In genomic region chr10:98382691-98383101, GRCh38 we compare ENCODE assay signal across 17 cellular contexts.
"Had no signal": no experiment of that assay in that cellular context is flagged by ENCODE, and none has a peak within 500 bp of the region (broad histone marks: within the 10 kb centered on the region; RNA-seq: fewer than 3 reads in every experiment).

No MANE protein-coding gene starts in this region.

- H3K4me2 ChIP-seq: hepatocyte had no signal

- H3K4me1 ChIP-seq: colonic mucosa, left ventricle myocardium inferior had no signal

- H3K27ac ChIP-seq: colonic mucosa, hepatocyte, left ventricle myocardium inferior, ovary, tibial nerve had no signal

- ATAC-seq: activated CD4-positive, CD25-positive, alpha-beta regulatory T cell treated with anti-CD3 and anti-CD28 coated beads, Interleukin-2, amount 50 U/mL, for 24 hours; activated T-helper 17 cell treated with anti-CD3 and anti-CD28 coated beads, Interleukin-2, amount 50 U/mL, for 72 hours; esophagus mucosa had no signal

- H3K27ac Mint-ChIP-seq: activated naive CD4-positive, alpha-beta T cell treated with anti-CD3 and anti-CD28 coated beads, Interleukin-2, amount 10 ng/mL, durations not matched to agents 7 days and 5 days; activated T-helper 17 cell treated with anti-CD3 and anti-CD28 coated beads, Interleukin-2, amount 50 U/mL, for 72 hours; memory B cell; T-helper 2 cell treated with Interferon-gamma antibody and Interleukin-4, amounts not matched to agents 5 μg/mL and 100 μg/mL, for 36 hours had no signal

- H3K27me3 ChIP-seq: colonic mucosa, hepatocyte, ovary, tibial nerve had no signal

- H3K36me3 ChIP-seq: colonic mucosa, ovary had no signal

- H3K27me3 Mint-ChIP-seq: activated naive CD4-positive, alpha-beta T cell treated with anti-CD3 and anti-CD28 coated beads, Interleukin-2, amount 10 ng/mL, durations not matched to agents 7 days and 5 days; activated T-helper 17 cell treated with anti-CD3 and anti-CD28 coated beads, Interleukin-2, amount 50 U/mL, for 72 hours had no signal

- H3K9me3 ChIP-seq: colonic mucosa, ovary had no signal

- DNase-seq: activated naive CD4-positive, alpha-beta T cell treated with anti-CD3 and anti-CD28 coated beads, Interleukin-2, amount 10 ng/mL, durations not matched to agents 7 days and 5 days; activated T-cell treated with anti-CD3 and anti-CD28 coated beads for 4 hours; caudate nucleus; colonic mucosa; kidney; left ventricle myocardium inferior; ovary; stimulated activated CD4-positive, alpha-beta T cell treated with anti-CD3 and anti-CD28 coated beads, Interleukin-2, amount 100 ng/mL, for 48 hours; stimulated activated naive CD4-positive, alpha-beta T cell; SW 1271 had no signal

- H3K9me3 Mint-ChIP-seq: activated T-helper 17 cell treated with anti-CD3 and anti-CD28 coated beads, Interleukin-2, amount 50 U/mL, for 72 hours; memory B cell; T-helper 2 cell treated with Interferon-gamma antibody and Interleukin-4, amounts not matched to agents 5 μg/mL and 100 μg/mL, for 36 hours had no signal

- H3K36me3 Mint-ChIP-seq: activated naive CD4-positive, alpha-beta T cell treated with anti-CD3 and anti-CD28 coated beads, Interleukin-2, amount 10 ng/mL, durations not matched to agents 7 days and 5 days had no signal

- H3K4me1 Mint-ChIP-seq: activated naive CD4-positive, alpha-beta T cell treated with anti-CD3 and anti-CD28 coated beads, Interleukin-2, amount 10 ng/mL, durations not matched to agents 7 days and 5 days; activated T-helper 17 cell treated with anti-CD3 and anti-CD28 coated beads, Interleukin-2, amount 50 U/mL, for 72 hours; memory B cell had no signal

- H3K4me3 Mint-ChIP-seq: activated naive CD4-positive, alpha-beta T cell treated with anti-CD3 and anti-CD28 coated beads, Interleukin-2, amount 10 ng/mL, durations not matched to agents 7 days and 5 days; activated T-helper 17 cell treated with anti-CD3 and anti-CD28 coated beads, Interleukin-2, amount 50 U/mL, for 72 hours; memory B cell; T-helper 2 cell treated with Interferon-gamma antibody and Interleukin-4, amounts not matched to agents 5 μg/mL and 100 μg/mL, for 36 hours had no signal

- H3K4me3 ChIP-seq: colonic mucosa, hepatocyte, left ventricle myocardium inferior, ovary, tibial nerve had no signal

- H3K79me2 ChIP-seq: hepatocyte had no signal

- H2AFZ ChIP-seq: hepatocyte had no signal
